In the genomic region with DNA sequence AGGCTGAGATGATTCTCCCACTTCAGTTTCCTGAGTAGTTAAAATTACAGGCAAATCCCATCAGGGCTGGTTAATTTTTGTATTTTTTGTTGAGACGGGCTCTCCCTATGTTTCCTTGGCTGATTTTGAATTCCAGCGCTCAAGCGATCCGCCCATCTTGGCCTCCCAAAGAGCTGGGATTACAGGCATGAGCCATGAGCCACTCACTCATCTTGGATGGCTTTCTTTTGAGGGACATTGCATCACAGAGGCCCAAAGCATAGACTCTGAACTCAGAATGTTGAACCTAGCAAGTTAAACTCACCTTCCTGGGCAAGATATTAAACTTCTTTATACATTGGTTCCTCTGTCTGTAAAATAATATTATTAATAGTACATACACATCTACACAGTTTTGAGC, we compare ENCODE assay signal across 11 cellular contexts. TPM values are rescaled to one million over a fixed set of nuclear protein-coding genes. Genes with fewer than 3 reads are reported as not detected.
DNase-seq lines count a peak whose midpoint lies in the region; ATAC-seq and TF ChIP-seq lines count a peak whose summit lies in the region.
"Had no signal": no experiment of that assay in that cellular context is flagged by ENCODE, and none has a peak within 500 bp of the region (broad histone marks: within the 10 kb centered on the region; RNA-seq: fewer than 3 reads in every experiment).

No MANE protein-coding gene starts in this region.

- no peaks in the 10 kb centered on the region for H3K27me3 ChIP-seq in CD4-positive, CD25-positive, alpha-beta regulatory T cell (ENCODE audit: control insufficient read depth, insufficient read depth, low read length)
- H3K27me3 ChIP-seq in MM.1S (replicated peaks; ENCODE audit: insufficient read depth, low read length) (no peaks in the 10 kb centered on the region), neutrophil (no peaks in the 10 kb centered on the region)

- no peaks in the 10 kb centered on the region for H3K79me2 ChIP-seq in MM.1S (ENCODE audit: low read length)

- no peaks in the 10 kb centered on the region for H3K9me2 ChIP-seq in MM.1S (replicated peaks; ENCODE audit: insufficient read depth, low read length)

- no peak for ATAC-seq in CD4-positive, CD25-positive, alpha-beta regulatory T cell (ENCODE audit: low read depth in 2 of 2)
- ATAC-seq: HCT116 had no signal

- no peaks in the 10 kb centered on the region for H4K20me1 ChIP-seq in MM.1S (ENCODE audit: insufficient read depth, low read length)

- peaks cover 11% of the 10 kb centered on the region for H3K36me3 ChIP-seq in CD4-positive, CD25-positive, alpha-beta regulatory T cell (ENCODE audit: control insufficient read depth, insufficient read depth, low read length)
- H3K36me3 ChIP-seq in MM.1S (replicated peaks; ENCODE audit: insufficient read depth, low read length) (no peaks in the 10 kb centered on the region), neutrophil (peaks cover 9% of the 10 kb centered on the region)

- peaks cover 0 to 3% (median 0%) of the 10 kb centered on the region in 7 donors for H3K9me3 Mint-ChIP-seq in CD4-positive, CD25-positive, alpha-beta regulatory T cell

- peaks cover 20% of the 10 kb centered on the region for H3K36me3 Mint-ChIP-seq in CD4-positive, CD25-positive, alpha-beta regulatory T cell
- H3K36me3 Mint-ChIP-seq: mesothelial cell of epicardium had no signal

- peak overlapping the region; percentile 93 to 99 (median 98) for H3K4me3 Mint-ChIP-seq in CD4-positive, CD25-positive, alpha-beta regulatory T cell

- H3K9me3 ChIP-seq in CD4-positive, CD25-positive, alpha-beta regulatory T cell (ENCODE audit: control insufficient read depth in 2 of 2, low read length in 2 of 2): no peaks in the 10 kb centered on the region
- no peaks in the 10 kb centered on the region for H3K9me3 ChIP-seq in MM.1S (replicated peaks; ENCODE audit: insufficient read depth, low read length)
- no peaks in the 10 kb centered on the region for H3K9me3 ChIP-seq in neutrophil

- H3K27ac Mint-ChIP-seq in CD4-positive, CD25-positive, alpha-beta regulatory T cell: peak overlapping the region; percentile 84 to 100 (median 95)
- H3K27ac Mint-ChIP-seq: mesothelial cell of epicardium had no signal

- H3K9ac ChIP-seq in MM.1S (ENCODE audit: low read length): no peak overlapping the region

- 0 out of 2 replicates have a peak overlapping the region, but pooled peaks have one; percentile 85 for H2AFZ ChIP-seq in MM.1S (ENCODE audit: low read length)

- no peaks in the 10 kb centered on the region for H3K27me3 Mint-ChIP-seq in CD4-positive, CD25-positive, alpha-beta regulatory T cell

- peaks cover 34 to 57% (median 48%) of the 10 kb centered on the region in 4 donors for H3K4me1 Mint-ChIP-seq in CD4-positive, CD25-positive, alpha-beta regulatory T cell

- H3K27ac ChIP-seq in CD4-positive, CD25-positive, alpha-beta regulatory T cell (ENCODE audit: insufficient read depth, low read length, poor library complexity, severe bottlenecking): peak overlapping the region; percentile 75
- H3K27ac ChIP-seq in MM.1S (ENCODE audit: low read length): no peak overlapping the region
- peak overlapping the region; percentile 89 for H3K27ac ChIP-seq in neutrophil

- peak overlapping the region; percentile 97 for H3K4me3 ChIP-seq in CD4-positive, CD25-positive, alpha-beta regulatory T cell (ENCODE audit: low read depth, low read length)
- H3K4me3 ChIP-seq in MM.1S (ENCODE audit: low read length) (no peak overlapping the region), epithelial cell of esophagus (ENCODE audit: low read length) (no peak overlapping the region), neutrophil (ENCODE audit: low read depth in 1 of 2, low read length in 1 of 2) (peak overlapping the region in 1 of 2 experiments; percentile 96)

- no peak overlapping the region for H3K4me2 ChIP-seq in MM.1S (ENCODE audit: low read depth, low read length)

- peaks cover 42% of the 10 kb centered on the region for H3K4me1 ChIP-seq in CD4-positive, CD25-positive, alpha-beta regulatory T cell (ENCODE audit: control insufficient read depth, insufficient read depth, low read length, poor library complexity, severe bottlenecking)
- H3K4me1 ChIP-seq in MM.1S (ENCODE audit: low read length) (peaks cover 16% of the 10 kb centered on the region), neutrophil (ENCODE audit: control insufficient read depth in 1 of 2, insufficient read depth in 1 of 2, low read depth in 1 of 2, low read length in 1 of 2) (peaks cover 34 to 40% of the 10 kb centered on the region in 2 experiments)

- no peaks in the 10 kb centered on the region for H3F3A ChIP-seq in MM.1S (ENCODE audit: insufficient read depth, low read length)

- no peak for DNase-seq in CD4-positive, CD25-positive, alpha-beta regulatory T cell
- DNase-seq in MM.1S (no peak), epithelial cell of esophagus (ENCODE audit: low read depth) (peak; percentile 29), SIG-M5 treated with dmso at 0.1 percent for 504 hours (lab: John Stamatoyannopoulos, UW; ENCODE audit: unreplicated experiment) (no peak), HK-2 (ENCODE audit: unreplicated experiment) (no peak), Kasumi-1 (lab: John Stamatoyannopoulos, UW) (no peak)
- no peak for DNase-seq in effector CD8-positive, alpha-beta T cell (lab: John Stamatoyannopoulos, UW)

- TF ChIP-seq CTCF in MM.1S (IDR thresholded peaks at IDR 0.05; ENCODE audit: low read length) (no peak), epithelial cell of esophagus (IDR thresholded peaks at IDR 0.05; ENCODE audit: insufficient read depth, low read depth, low read length, missing control alignments) (no peak), neutrophil (IDR thresholded peaks at IDR 0.05) (no peak)

RNA-seq across cellular contexts. Expression of a gene that starts 0.8 kb away (rescaled TPM):
- total RNA-seq in CD4-positive, CD25-positive, alpha-beta regulatory T cell: 109 TPM
- polyA plus RNA-seq in CD4-positive, CD25-positive, alpha-beta regulatory T cell: 100 to 1,000 TPM; 318 to 445 (median 387) TPM

RNA-seq across cellular contexts. Expression of a gene that starts 11.0 kb away (rescaled TPM):
- total RNA-seq in CD4-positive, CD25-positive, alpha-beta regulatory T cell: 67.5 TPM
- 100 to 1,000 TPM; 104 to 208 (median 141) TPM for polyA plus RNA-seq in CD4-positive, CD25-positive, alpha-beta regulatory T cell

RNA-seq across cellular contexts. Expression of a gene that starts 22.9 kb away (rescaled TPM):
- not detected for total RNA-seq in CD4-positive, CD25-positive, alpha-beta regulatory T cell
- polyA plus RNA-seq in CD4-positive, CD25-positive, alpha-beta regulatory T cell: under 1 TPM in 1 of 4 donors, not detected in 3; 0.24 TPM
- total RNA-seq: Daoy, mesothelial cell of epicardium had no signal
